8 cellular contexts compared by ENCODE assay signal in the genomic region with DNA sequence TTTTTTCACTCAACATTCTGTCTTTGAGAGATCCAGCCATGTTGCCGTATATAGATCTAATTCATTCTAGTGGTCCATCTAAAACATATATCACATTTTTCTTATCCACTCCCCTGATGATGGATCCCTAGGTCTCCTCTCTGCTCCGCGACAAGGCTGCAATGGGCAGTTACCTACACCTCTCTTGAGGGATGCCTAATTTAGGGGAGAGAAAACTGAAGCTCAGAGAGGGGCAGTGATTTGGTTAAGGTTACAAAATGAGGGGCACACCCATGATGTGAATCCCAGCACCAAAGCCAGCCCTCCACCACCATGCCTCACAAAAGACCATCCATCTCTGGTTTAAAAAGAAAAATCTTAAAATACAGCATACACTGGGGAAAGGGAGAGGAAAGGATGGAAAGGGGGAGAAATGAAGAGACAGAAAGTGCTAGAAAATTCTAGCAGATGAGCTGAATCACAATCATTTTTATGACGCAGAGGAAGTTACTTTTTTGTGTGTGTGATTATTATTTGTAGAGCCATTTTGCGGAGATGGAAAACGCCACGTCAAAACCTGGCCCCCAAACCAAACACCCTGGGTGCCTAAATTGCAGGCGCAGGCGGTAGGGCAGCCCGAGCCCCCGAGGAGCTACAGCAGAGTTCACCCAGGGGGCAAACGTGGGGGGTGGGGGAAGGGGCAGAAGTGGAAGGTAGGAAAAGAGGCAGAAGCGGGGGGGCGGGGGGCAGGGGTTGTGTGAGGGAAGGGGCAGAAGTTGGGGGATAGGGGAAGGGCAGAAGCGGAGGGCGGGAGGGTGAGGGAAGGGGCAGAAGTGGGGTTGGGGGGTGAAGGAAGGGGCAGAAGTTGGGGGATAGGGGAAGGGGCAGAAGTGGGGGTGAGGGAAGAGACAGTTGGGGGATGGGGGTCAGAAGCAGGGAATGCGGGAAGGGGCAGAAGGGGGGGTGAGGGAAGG. TPM values are rescaled to one million over a fixed set of nuclear protein-coding genes. Genes with fewer than 3 reads are reported as not detected.
DNase-seq lines count a peak whose midpoint lies in the region; ATAC-seq and TF ChIP-seq lines count a peak whose summit lies in the region.

No MANE protein-coding gene starts in this region.

- ATAC-seq in GM18861 (IDR thresholded peaks at IDR 0.05; ENCODE audit: unreplicated experiment) (no peak), GM21717 (IDR thresholded peaks at IDR 0.05; ENCODE audit: unreplicated experiment) (no peak)

- H3K4me2 ChIP-seq in BLaER1 treated with 17β-estradiol and CSF1 and Interleukin-3, amounts not matched to agents 10 nM and 100 nM: peak overlapping the region in 10 of 11 experiments; percentile 9 to 59 (median 40); a peak in 15 of 22 replicates
- H3K4me2 ChIP-seq in OCI-LY7 (ENCODE audit: low read length) (peak overlapping the region; percentile 31; the same call in 1 of the 2 replicates), neural cell (ENCODE audit: low read length) (no peak overlapping the region)

- H3K9me3 ChIP-seq in BLaER1 treated with 17β-estradiol and CSF1 and Interleukin-3, amounts not matched to agents 10 nM and 100 nM (replicated peaks in 1 of 11): peaks cover 0 to 4% (median 0%) of the 10 kb centered on the region in 11 experiments; a peak in 2 of 22 replicates
- no peaks in the 10 kb centered on the region for H3K9me3 ChIP-seq in OCI-LY7 (ENCODE audit: low read length)
- no peaks in the 10 kb centered on the region for H3K9me3 ChIP-seq in neural cell (ENCODE audit: low read length)

- peaks cover 19 to 74% (median 51%) of the 10 kb centered on the region in 11 experiments for H3K27me3 ChIP-seq in BLaER1 treated with 17β-estradiol and CSF1 and Interleukin-3, amounts not matched to agents 10 nM and 100 nM
- H3K27me3 ChIP-seq in neural cell (ENCODE audit: insufficient read depth, low read depth, low read length): no peaks in the 10 kb centered on the region

- TF ChIP-seq CTCF in OCI-LY7 (conservative IDR thresholded peaks at IDR 0.05; ENCODE audit: low read length) (no peak), neural cell (IDR thresholded peaks at IDR 0.05; ENCODE audit: poor library complexity, severe bottlenecking) (no peak)

- H3K9me2 ChIP-seq in OCI-LY7 (ENCODE audit: insufficient read depth, low read length) (no peaks in the 10 kb centered on the region), neural cell (ENCODE audit: insufficient read depth, low read length) (no peaks in the 10 kb centered on the region)

- POLR2A ChIA-PET in OCI-LY7 (lab: Charles Lee): interaction anchor here (0.6 kb wide), 1 partner anchor 9 kb away, joined by 3 read pairs; no protein-coding TSS in a partner anchor

- no peak for TF ChIP-seq EP300 in neural cell (conservative IDR thresholded peaks at IDR 0.05; ENCODE audit: poor library complexity, severe bottlenecking)

- peak overlapping the region in 2 of 10 experiments; percentile 13 to 44; a peak in 1 of 20 replicates for H3K4me3 ChIP-seq in BLaER1 treated with 17β-estradiol and CSF1 and Interleukin-3, amounts not matched to agents 10 nM and 100 nM
- H3K4me3 ChIP-seq in OCI-LY7 (ENCODE audit: low read depth, low read length, poor library complexity, severe bottlenecking) (no peak overlapping the region), neural cell (ENCODE audit: low read length) (no peak overlapping the region)

- DNase-seq in OCI-LY7 (ENCODE audit: low spot score) (no peak), erythroblast (lab: John Stamatoyannopoulos, UW) (no peak), SKM-1 treated with dmso at 0.1 percent for 144 hours (lab: John Stamatoyannopoulos, UW; ENCODE audit: unreplicated experiment) (no peak)

- CTCF ChIA-PET in OCI-LY7 (lab: Charles Lee; ENCODE audit: unreplicated experiment): no interaction called here

- peak overlapping the region in 10 of 11 experiments; percentile 46 to 77 (median 70); a peak in 19 of 22 replicates for H3K27ac ChIP-seq in BLaER1 treated with 17β-estradiol and CSF1 and Interleukin-3, amounts not matched to agents 10 nM and 100 nM
- H3K27ac ChIP-seq in OCI-LY7 (ENCODE audit: low read depth, low read length, poor library complexity, severe bottlenecking) (no peak overlapping the region), cingulate gyrus (ENCODE audit: low read depth, low read length) (peak overlapping the region; percentile 80), neural cell (ENCODE audit: low read length) (peak overlapping the region; percentile 20)

- BruUV-seq in OCI-LY7 (replicated peaks; lab: Mats Ljungman, UMichigan): no TSS peak

- H2AFZ ChIP-seq in OCI-LY7 (ENCODE audit: low read length): no peak overlapping the region
- no peak overlapping the region for H2AFZ ChIP-seq in neural cell (ENCODE audit: low read depth, low read length)

- intact Hi-C loops in OCI-LY7 (cut with micrococcal nuclease; ENCODE audit: unreplicated experiment): no loop called here

- no peaks in the 10 kb centered on the region for H3F3A ChIP-seq in neural cell (ENCODE audit: insufficient read depth, low read length, poor library complexity, severe bottlenecking)

- H4K20me1 ChIP-seq in BLaER1 treated with 17β-estradiol and CSF1 and Interleukin-3, amounts not matched to agents 10 nM and 100 nM: peaks cover 0 to 37% (median 30%) of the 10 kb centered on the region in 11 experiments; a peak in 16 of 22 replicates
- H4K20me1 ChIP-seq in OCI-LY7 (ENCODE audit: insufficient read depth, low read length): peaks cover 5% of the 10 kb centered on the region; the same call in 1 of the 2 replicates
- no peaks in the 10 kb centered on the region for H4K20me1 ChIP-seq in neural cell (ENCODE audit: insufficient read depth)

- peaks cover 0 to 21% (median 13%) of the 10 kb centered on the region in 11 experiments; a peak in 18 of 22 replicates for H3K36me3 ChIP-seq in BLaER1 treated with 17β-estradiol and CSF1 and Interleukin-3, amounts not matched to agents 10 nM and 100 nM
- H3K36me3 ChIP-seq in OCI-LY7 (ENCODE audit: insufficient read depth, low read length) (peaks cover 16% of the 10 kb centered on the region), neural cell (ENCODE audit: insufficient read depth, low read length) (no peaks in the 10 kb centered on the region)

- peaks cover 6 to 23% (median 19%) of the 10 kb centered on the region in 10 experiments; a peak in 17 of 20 replicates for H3K4me1 ChIP-seq in BLaER1 treated with 17β-estradiol and CSF1 and Interleukin-3, amounts not matched to agents 10 nM and 100 nM
- H3K4me1 ChIP-seq in OCI-LY7 (ENCODE audit: insufficient read depth, low read length, poor library complexity, severe bottlenecking): peaks cover 14% of the 10 kb centered on the region

- TF ChIP-seq POLR2A in erythroblast (IDR thresholded peaks at IDR 0.05; ENCODE audit: low read length): no peak

- no peak for TF ChIP-seq RAD21 in neural cell (conservative IDR thresholded peaks at IDR 0.05)

- peak overlapping the region in 9 of 11 experiments; percentile 39 to 68 (median 62); a peak in 17 of 22 replicates for H3K9ac ChIP-seq in BLaER1 treated with 17β-estradiol and CSF1 and Interleukin-3, amounts not matched to agents 10 nM and 100 nM
- H3K9ac ChIP-seq in neural cell (ENCODE audit: low read length): no peak overlapping the region

- H3K79me2 ChIP-seq in OCI-LY7 (ENCODE audit: insufficient read depth, low read depth, low read length) (peaks cover 11% of the 10 kb centered on the region; the same call in 1 of the 2 replicates), neural cell (replicated peaks; ENCODE audit: insufficient read depth, low read length) (no peaks in the 10 kb centered on the region)

TF ChIP-seq in neural cell, 6 proteins besides CTCF, POLR2A, EP300 and RAD21:
- TF ChIP-seq MXI1 (conservative IDR thresholded peaks at IDR 0.05; ENCODE audit: poor library complexity, severe bottlenecking) (no peak), TAF1 (IDR thresholded peaks at IDR 0.05; ENCODE audit: low read depth) (no peak), POLR2AphosphoS5 (IDR thresholded peaks at IDR 0.05) (no peak), EZH2 (IDR thresholded peaks at IDR 0.05; ENCODE audit: borderline replicate concordance, insufficient read depth, low read length, poor library complexity, severe bottlenecking) (no peak)
- TF ChIP-seq, protein P1, sequence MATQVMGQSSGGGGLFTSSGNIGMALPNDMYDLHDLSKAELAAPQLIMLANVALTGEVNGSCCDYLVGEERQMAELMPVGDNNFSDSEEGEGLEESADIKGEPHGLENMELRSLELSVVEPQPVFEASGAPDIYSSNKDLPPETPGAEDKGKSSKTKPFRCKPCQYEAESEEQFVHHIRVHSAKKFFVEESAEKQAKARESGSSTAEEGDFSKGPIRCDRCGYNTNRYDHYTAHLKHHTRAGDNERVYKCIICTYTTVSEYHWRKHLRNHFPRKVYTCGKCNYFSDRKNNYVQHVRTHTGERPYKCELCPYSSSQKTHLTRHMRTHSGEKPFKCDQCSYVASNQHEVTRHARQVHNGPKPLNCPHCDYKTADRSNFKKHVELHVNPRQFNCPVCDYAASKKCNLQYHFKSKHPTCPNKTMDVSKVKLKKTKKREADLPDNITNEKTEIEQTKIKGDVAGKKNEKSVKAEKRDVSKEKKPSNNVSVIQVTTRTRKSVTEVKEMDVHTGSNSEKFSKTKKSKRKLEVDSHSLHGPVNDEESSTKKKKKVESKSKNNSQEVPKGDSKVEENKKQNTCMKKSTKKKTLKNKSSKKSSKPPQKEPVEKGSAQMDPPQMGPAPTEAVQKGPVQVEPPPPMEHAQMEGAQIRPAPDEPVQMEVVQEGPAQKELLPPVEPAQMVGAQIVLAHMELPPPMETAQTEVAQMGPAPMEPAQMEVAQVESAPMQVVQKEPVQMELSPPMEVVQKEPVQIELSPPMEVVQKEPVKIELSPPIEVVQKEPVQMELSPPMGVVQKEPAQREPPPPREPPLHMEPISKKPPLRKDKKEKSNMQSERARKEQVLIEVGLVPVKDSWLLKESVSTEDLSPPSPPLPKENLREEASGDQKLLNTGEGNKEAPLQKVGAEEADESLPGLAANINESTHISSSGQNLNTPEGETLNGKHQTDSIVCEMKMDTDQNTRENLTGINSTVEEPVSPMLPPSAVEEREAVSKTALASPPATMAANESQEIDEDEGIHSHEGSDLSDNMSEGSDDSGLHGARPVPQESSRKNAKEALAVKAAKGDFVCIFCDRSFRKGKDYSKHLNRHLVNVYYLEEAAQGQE (IDR thresholded peaks at IDR 0.05; ENCODE audit: borderline replicate concordance): no peak
TF ChIP-seq in neural cell: peak in this region for 0.

RNA-seq across cellular contexts. Expression of a gene that starts 1.3 kb away (rescaled TPM):
- 22.0 and 23.5 TPM in 2 replicates for total RNA-seq in OCI-LY7 (2014; rRNA removed; shearing (Covaris generic))
- 21.7 and 24.6 TPM in 2 replicates for total RNA-seq in OCI-LY7 (2022)
- polyA plus RNA-seq in neural cell: 40.2 and 43.2 TPM in 2 replicates
- 23.6 and 24.0 TPM in 2 replicates for polyA minus RNA-seq in neural cell

RNA-seq across cellular contexts. Expression of a gene that starts 13.0 kb away (rescaled TPM):
- total RNA-seq in OCI-LY7 (2014; rRNA removed; shearing (Covaris generic)): 23.2 and 28.3 TPM in 2 replicates
- 26.2 and 32.9 TPM in 2 replicates for total RNA-seq in OCI-LY7 (2022)
- 35.4 and 37.5 TPM in 2 replicates for polyA plus RNA-seq in neural cell
- 46.0 and 53.7 TPM in 2 replicates for polyA minus RNA-seq in neural cell

RNA-seq across cellular contexts. Expression of a gene that starts 32.3 kb away (rescaled TPM):
- total RNA-seq in OCI-LY7 (2014; rRNA removed; shearing (Covaris generic)): 5.4 and 6.2 TPM in 2 replicates
- 8.7 and 10.1 TPM in 2 replicates for total RNA-seq in OCI-LY7 (2022)
- polyA plus RNA-seq in neural cell: 26.9 and 30.8 TPM in 2 replicates
- 32.1 and 36.5 TPM in 2 replicates for polyA minus RNA-seq in neural cell
